8 cellular contexts compared by ENCODE assay signal in the genomic region with DNA sequence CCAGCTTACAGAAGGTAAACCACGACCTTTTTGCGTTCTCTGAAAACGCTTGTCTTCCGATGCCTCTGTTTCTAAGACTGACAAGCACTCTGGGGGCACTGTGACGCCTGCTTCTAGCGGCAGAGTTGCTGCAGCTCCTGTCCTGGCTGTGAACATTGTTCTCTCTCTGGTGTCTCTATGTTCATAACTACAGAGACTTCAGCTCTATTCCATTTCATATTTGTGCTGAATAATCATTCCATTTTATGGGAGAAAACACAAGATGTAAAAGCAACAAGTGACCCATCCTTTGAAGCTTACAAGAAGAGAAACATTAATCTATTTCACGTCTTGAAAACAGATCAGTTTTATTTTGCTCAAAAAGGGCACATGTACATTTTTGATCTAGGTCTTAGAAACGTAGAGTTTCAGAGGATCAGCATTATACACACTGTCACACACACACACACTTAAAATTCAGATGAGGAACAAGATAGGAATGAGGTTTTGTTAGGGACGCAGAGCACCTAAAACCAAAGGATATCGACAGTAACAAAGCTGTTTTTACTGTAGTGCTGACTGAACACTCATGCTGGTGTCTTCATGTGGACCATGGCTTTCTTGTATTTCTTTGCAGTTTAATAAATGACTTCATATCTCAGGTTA. TPM values are rescaled to one million over a fixed set of nuclear protein-coding genes. Genes with fewer than 3 reads are reported as not detected.
A peak's percentile ranks its signal among the peaks of the same experiment; 100 is the strongest.
DNase-seq lines count a peak whose midpoint lies in the region; ATAC-seq and TF ChIP-seq lines count a peak whose summit lies in the region.

No MANE protein-coding gene starts in this region.

- TF ChIP-seq POLR2A in GM18505 (IDR thresholded peaks at IDR 0.05; ENCODE audit: borderline replicate concordance, extremely low read depth, insufficient read depth, insufficient read length): no peak

- no peak overlapping the region for H3K4me3 ChIP-seq in GM23248

- ATAC-seq in GM18505 (IDR thresholded peaks at IDR 0.05; ENCODE audit: unreplicated experiment) (peak; percentile 26), HG03439 (IDR thresholded peaks at IDR 0.05; ENCODE audit: unreplicated experiment) (peak; percentile 24), HG02981 (IDR thresholded peaks at IDR 0.05; ENCODE audit: unreplicated experiment) (no peak)

- H3K27ac ChIP-seq in GM23248: no peak overlapping the region

- peak overlapping the region; percentile 70 for H3K4me3 Mint-ChIP-seq in neural crest cell

- H3K36me3 ChIP-seq in GM23248 (ENCODE audit: low read depth): no peaks in the 10 kb centered on the region

- peaks cover 78% of the 10 kb centered on the region for H3K27me3 ChIP-seq in GM23248 (replicated peaks; ENCODE audit: insufficient read depth)

- no peaks in the 10 kb centered on the region for H3K4me1 ChIP-seq in GM23248 (ENCODE audit: insufficient read depth)

- peak; percentile 56 to 65 for DNase-seq in activated CD4-positive, alpha-beta T cell treated with anti-CD3 and anti-CD28 coated beads, Interleukin-2, amount 50 U/mL, for 48 hours
- DNase-seq in neural crest cell (ENCODE audit: low read depth, low spot score) (no peak), hypothalamus (lab: John Stamatoyannopoulos, UW) (no peak), DMS79 (lab: John Stamatoyannopoulos, UW) (no peak), GM23248 (no peak)

- H4K20me1 ChIP-seq in GM23248 (ENCODE audit: insufficient read depth): no peaks in the 10 kb centered on the region

- H3F3A ChIP-seq in GM23248 (ENCODE audit: insufficient read depth): no peaks in the 10 kb centered on the region

- H3K9ac ChIP-seq in GM23248: no peak overlapping the region

- no peaks in the 10 kb centered on the region for H3K79me2 ChIP-seq in GM23248 (ENCODE audit: insufficient read depth)

- H3K9me3 ChIP-seq in GM23248 (ENCODE audit: low read depth): no peaks in the 10 kb centered on the region

- H3K36me3 Mint-ChIP-seq in neural crest cell (ENCODE audit: low read depth): no peaks in the 10 kb centered on the region

- in situ Hi-C loops in GM23248 (cut with MboI): no loop called here

- H3K4me2 ChIP-seq in GM23248 (ENCODE audit: unreplicated experiment): no peak overlapping the region

- peaks cover 56% of the 10 kb centered on the region for H3K27me3 Mint-ChIP-seq in neural crest cell (ENCODE audit: low read depth)

- no peaks in the 10 kb centered on the region for H3K9me2 ChIP-seq in GM23248 (ENCODE audit: insufficient read depth)

- no peak overlapping the region for H2AFZ ChIP-seq in GM23248

- H3K9me3 Mint-ChIP-seq in neural crest cell: no peaks in the 10 kb centered on the region

- WGBS in GM23248 (ENCODE audit: low coverage in 1 of 2, low lambda C conversion rate in 2 of 2, missing lambda C conversion rate in 2 of 2), 2 experiments: 23 to 28% methylated on average over 10 of the region's 10 CpGs

- no peak for TF ChIP-seq CTCF in neural crest cell (conservative IDR thresholded peaks at IDR 0.05)

- peaks cover 42% of the 10 kb centered on the region for H3K4me1 Mint-ChIP-seq in neural crest cell

- no peak overlapping the region for H3K27ac Mint-ChIP-seq in neural crest cell (ENCODE audit: unreplicated experiment)

RNA-seq across cellular contexts. Expression of gene IKZF1, which starts 3.0 kb away (rescaled TPM):
- 5.9 and 8.5 TPM in 2 replicates for total RNA-seq in neural crest cell
- total RNA-seq in GM23248 (2014; rRNA removed; shearing (Covaris generic)): not detected in 2 replicates
- 0.06 TPM in 1 of 2 replicates, not detected in the other for polyA plus RNA-seq in GM23248 (2016; fragmentation: Nextera tagmentation; extraction: Ambion mirVana)

Comparison
In these comparisons a context has a peak if more than half of its experiments do, and no peak if none do; other contexts are left out.
1. DNase-seq: peak in activated CD4-positive, alpha-beta T cell treated with anti-CD3 and anti-CD28 coated beads, Interleukin-2, amount 50 U/mL, for 48 hours (2 of 2); none in neural crest cell (single experiment), hypothalamus (0 of 51), DMS79 (single experiment) and GM23248 (single experiment).